ENCODE assay signal across 1 cellular context in the genomic region with DNA sequence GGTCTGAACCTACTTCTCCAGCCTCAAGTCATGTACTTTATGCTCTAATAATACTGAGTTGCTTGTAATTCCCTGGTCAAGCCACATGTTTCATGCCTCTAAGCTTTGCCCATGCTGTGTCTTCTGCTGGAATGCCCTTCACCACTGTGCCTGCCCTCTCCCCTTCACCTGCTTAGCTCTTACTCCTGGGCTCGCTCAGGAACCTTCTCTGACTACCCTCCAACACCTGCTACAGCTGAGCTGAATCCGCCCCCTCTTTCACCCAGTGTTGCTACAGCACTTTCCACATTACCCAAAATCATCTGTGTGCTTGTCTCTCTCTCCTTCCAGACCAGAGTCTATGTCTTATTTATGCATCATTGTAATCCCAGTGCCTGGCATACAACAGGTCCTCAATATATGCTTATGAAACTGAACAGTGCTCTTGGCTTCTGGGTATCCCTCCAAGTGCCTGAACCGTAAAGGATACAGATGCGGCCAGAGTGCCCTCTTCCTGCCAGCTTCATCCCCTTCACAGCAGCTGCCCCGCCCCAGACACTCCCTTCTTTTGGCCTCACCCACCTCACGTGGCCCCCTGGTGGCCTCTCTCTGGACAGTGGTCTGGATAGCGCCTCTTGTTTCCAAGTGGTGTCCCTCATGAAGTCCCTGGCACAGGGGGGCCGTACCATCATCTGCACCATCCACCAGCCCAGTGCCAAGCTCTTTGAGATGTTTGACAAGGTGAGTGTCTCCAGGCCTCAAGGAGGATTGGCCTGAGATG.
TF ChIP-seq lines count a peak whose summit lies in the region.

No MANE protein-coding gene starts in this region.

TF ChIP-seq in IMR-90, 13 proteins besides CTCF, POLR2A, EP300 and RAD21:
- TF ChIP-seq RFX5 (IDR thresholded peaks at IDR 0.05; ENCODE audit: low read depth, low read length): no peak
- no peak for TF ChIP-seq CHD1 (IDR thresholded peaks at IDR 0.05; ENCODE audit: low read depth, low read length)
